Comparison of ENCODE assay signal across 8 cellular contexts in genomic region chr6:95087394-95088097, GRCh38.
DNase-seq lines count a peak whose midpoint lies in the region; ATAC-seq and TF ChIP-seq lines count a peak whose summit lies in the region.

No MANE protein-coding gene starts in this region.

- TF ChIP-seq POLR2A in adrenal gland (IDR thresholded peaks at IDR 0.05): no peak
- no peak for TF ChIP-seq POLR2A in right lobe of liver (IDR thresholded peaks at IDR 0.05)
- TF ChIP-seq POLR2A in gastrocnemius medialis (IDR thresholded peaks at IDR 0.05): no peak

- WGBS in adrenal gland, 4 donors: 31 to 41% (median 39%) methylated on average over 8 of the region's 8 CpGs
- 27% methylated on average over 6 of the region's 8 CpGs for WGBS in right lobe of liver (ENCODE audit: insufficient coverage, low coverage, low lambda C conversion rate, missing lambda C conversion rate)

- intact Hi-C loops in adrenal gland (cut with DNase I) (no loop called here), right lobe of liver (cut with DNase I) (no loop called here), gastrocnemius medialis (cut with DNase I; ENCODE audit: low total_unique reads) (no loop called here)

- in situ Hi-C loops in G401 (cut with HindIII; ENCODE audit: low sequenced_read_pairs) (no loop called here), gastrocnemius medialis (cut with MboI; ENCODE audit: low sequenced_read_pairs in 4 of 4) (no loop called here)

- H3K27me3 ChIP-seq in adrenal gland (no peaks in the 10 kb centered on the region), right lobe of liver (no peaks in the 10 kb centered on the region), gastrocnemius medialis (no peaks in the 10 kb centered on the region)

- no peak overlapping the region for H3K4me3 ChIP-seq in adrenal gland
- peak overlapping the region in 1 of 3 donors; percentile 0 for H3K4me3 ChIP-seq in right lobe of liver
- no peak overlapping the region for H3K4me3 ChIP-seq in gastrocnemius medialis

- H3K27ac ChIP-seq in adrenal gland (no peak overlapping the region), right lobe of liver (peak overlapping the region in 2 of 3 donors; percentile 7 to 18), gastrocnemius medialis (no peak overlapping the region)

- H3K36me3 ChIP-seq in adrenal gland (replicated peaks in 1 of 2): no peaks in the 10 kb centered on the region
- no peaks in the 10 kb centered on the region for H3K36me3 ChIP-seq in right lobe of liver
- H3K36me3 ChIP-seq in gastrocnemius medialis: no peaks in the 10 kb centered on the region

- peak; percentile 72 for DNase-seq in G401 (ENCODE audit: low spot score)
- DNase-seq in NCI-H2107 treated with DMSO at 0.1 percent for 48 hours (lab: John Stamatoyannopoulos, UW; ENCODE audit: unreplicated experiment): peak; percentile 98
- DNase-seq in adrenal gland: peak in 6 of 7 donors; percentile 17 to 43 (median 28)
- peak in 1 of 3 donors; percentile 57 for DNase-seq in right lobe of liver
- DNase-seq in ecto neural progenitor cell (ENCODE audit: low spot score): no peak
- no peak for DNase-seq in gastrocnemius medialis

- no peak for TF ChIP-seq CTCF in adrenal gland (IDR thresholded peaks at IDR 0.05)
- no peak for TF ChIP-seq CTCF in right lobe of liver (IDR thresholded peaks at IDR 0.05)
- no peak for TF ChIP-seq CTCF in gastrocnemius medialis (IDR thresholded peaks at IDR 0.05 in 4 of 5, conservative IDR thresholded peaks at IDR 0.05 in 1 of 5)

- H3K4me1 ChIP-seq in adrenal gland (replicated peaks in 1 of 2) (no peaks in the 10 kb centered on the region), right lobe of liver (no peaks in the 10 kb centered on the region), gastrocnemius medialis (no peaks in the 10 kb centered on the region)

- H3K9me3 ChIP-seq in adrenal gland (replicated peaks in 1 of 3): no peaks in the 10 kb centered on the region
- no peaks in the 10 kb centered on the region for H3K9me3 ChIP-seq in right lobe of liver
- no peaks in the 10 kb centered on the region for H3K9me3 ChIP-seq in gastrocnemius medialis

- ATAC-seq in right lobe of liver (peak; percentile 78 to 86 (median 84)), HG02571 (IDR thresholded peaks at IDR 0.05; ENCODE audit: unreplicated experiment) (no peak), gastrocnemius medialis (no peak), GM19455 (IDR thresholded peaks at IDR 0.05; ENCODE audit: unreplicated experiment) (no peak)

Comparison
In these comparisons a context has a peak if more than half of its experiments do, and no peak if none do; other contexts are left out.
1. DNase-seq: peak in G401 (single experiment), NCI-H2107 treated with DMSO at 0.1 percent for 48 hours (single experiment) and adrenal gland (6 of 7); none in ecto neural progenitor cell (single experiment) and gastrocnemius medialis (0 of 2).
2. H3K27ac ChIP-seq: peak in right lobe of liver (2 of 3); none in adrenal gland (0 of 5) and gastrocnemius medialis (0 of 4).
3. ATAC-seq: peak in right lobe of liver (4 of 4); none in HG02571 (single experiment), gastrocnemius medialis (0 of 2) and GM19455 (single experiment).